In genomic region chr1:1658583-1659549, GRCh38 we compare ENCODE assay signal across 8 cellular contexts.
DNase-seq lines count a peak whose midpoint lies in the region; ATAC-seq, FAIRE-seq and TF ChIP-seq lines count a peak whose summit lies in the region.
"Not testable (repeated sequence)": the region's sequence is repeated elsewhere in the genome, so short reads cannot be mapped to it uniquely, and the experiment has no call there.

Gene CDK11B (minus strand): TSS chr1:1659004. CDS start chr1:1657485, 1,519 bp downstream.

- H3K9me3 ChIP-seq in OCI-LY1 (ENCODE audit: low read length) = not testable (repeated sequence)

- not testable (repeated sequence) for TF ChIP-seq CTCF in D721Med (IDR thresholded peaks at IDR 0.05; ENCODE audit: insufficient read depth, missing control alignments); OCI-LY1 (IDR thresholded peaks at IDR 0.05; ENCODE audit: low read length)

- peak within 1 kb of the TSS; percentile 67 for H3K4me3 ChIP-seq in OCI-LY1 (ENCODE audit: low read depth, low read length, poor library complexity, severe bottlenecking)

- not testable (repeated sequence) for FAIRE-seq in D721Med (lab: Jason Lieb, UNC)
- peak; percentile 48 for FAIRE-seq in endometrium (lab: Jason Lieb, UNC)

- peak within 1 kb of the TSS; percentile 70 for H3K4me2 ChIP-seq in OCI-LY1 (ENCODE audit: low read length)

- H3F3A ChIP-seq in OCI-LY1 (ENCODE audit: insufficient read depth, low read length) = not testable (repeated sequence)

- not testable (repeated sequence) for H3K4me1 ChIP-seq in OCI-LY1 (ENCODE audit: insufficient read depth, low read length, severe bottlenecking)

- not testable (repeated sequence) for H3K27me3 ChIP-seq in OCI-LY1 (ENCODE audit: insufficient read depth, low read length)

- ATAC-seq in GM21515 (IDR thresholded peaks at IDR 0.05; ENCODE audit: unreplicated experiment) = peak; percentile 85

- DNase-seq in D721Med (ENCODE audit: insufficient read length, low spot score) = peak; percentile 66
- DNase-seq in HuH-7 (ENCODE audit: low spot score) = peak; percentile 84
- peak; percentile 93 for DNase-seq in activated CD8-positive, alpha-beta memory T cell treated with anti-CD3 and anti-CD28 coated beads, Interleukin-2, amount 50 U/mL, for 4 hours
- DNase-seq in midbrain (lab: John Stamatoyannopoulos, UW) = peak; percentile 88
- peak; percentile 90 to 96 for DNase-seq in stimulated activated CD8-positive, alpha-beta memory T cell treated with anti-CD3 and anti-CD28 coated beads, Interleukin-2, amount 100 ng/mL, for 1 hour (ENCODE audit: low read depth in 2 of 2)

- not testable (repeated sequence) for H3K9me2 ChIP-seq in OCI-LY1 (ENCODE audit: low read depth, low read length)

- H3K9ac ChIP-seq in OCI-LY1 (ENCODE audit: low read length) = peak within 1 kb of the TSS; percentile 66

- peak within 1 kb of the TSS; percentile 90 for H3K27ac ChIP-seq in OCI-LY1 (ENCODE audit: low read depth, low read length, poor library complexity, severe bottlenecking)

- not testable (repeated sequence) for H2AFZ ChIP-seq in OCI-LY1 (ENCODE audit: low read length)

- not testable (repeated sequence) for H4K20me1 ChIP-seq in OCI-LY1 (ENCODE audit: insufficient read depth, low read length)

- not testable (repeated sequence) for H3K79me2 ChIP-seq in OCI-LY1 (ENCODE audit: insufficient read depth, low read length)

- peaks cover 25% of the 10 kb centered on the region for H3K36me3 ChIP-seq in OCI-LY1 (ENCODE audit: insufficient read depth, low read length)

Comparison
In these comparisons a context has a peak if more than half of its experiments do, and no peak if none do; other contexts are left out.
1. Peak in every context shown above with its lines: DNase-seq, ATAC-seq, H3K4me3 ChIP-seq and H3K27ac ChIP-seq.